ENCODE assay signal across 10 cellular contexts in genomic region chr7:112162161-112163020, GRCh38. TPM values are rescaled to one million over a fixed set of nuclear protein-coding genes. Genes with fewer than 3 reads are reported as not detected.
DNase-seq lines count a peak whose midpoint lies in the region; ATAC-seq, FAIRE-seq and TF ChIP-seq lines count a peak whose summit lies in the region.
"Had no signal": no experiment of that assay in that cellular context is flagged by ENCODE, and none has a peak within 500 bp of the region (broad histone marks: within the 10 kb centered on the region; RNA-seq: fewer than 3 reads in every experiment).

No MANE protein-coding gene starts in this region.

- H3K4me2 ChIP-seq in A549, result peak overlapping the region; percentile 86
- no peak overlapping the region for H3K4me2 ChIP-seq in GM12878 (ENCODE audit: control insufficient read depth, insufficient read depth)

- CTCF ChIA-PET in A549 (lab: Yijun Ruan, JAX), result interaction anchor here (0.9 to 1.1 kb wide), 2 partner anchors 10 to 16 kb away, joined by 3 read pairs; no protein-coding TSS in a partner anchor
- CTCF ChIA-PET in GM12878 (lab: Yijun Ruan, JAX), result no interaction called here

- in situ Hi-C loops in GM12878 (cut with MboI), result no loop called here

- H3K27me3 ChIP-seq in GM12878 (replicated peaks in 1 of 2; ENCODE audit: control insufficient read depth in 2 of 2, insufficient read depth in 2 of 2, low read length in 1 of 2), result no peaks in the 10 kb centered on the region
- H3K27me3 ChIP-seq: BLaER1 treated with 17β-estradiol and CSF1 and Interleukin-3, amounts not matched to agents 10 nM and 100 nM; SJSA1 had no signal

- TF ChIP-seq CTCF in A549 (IDR thresholded peaks at IDR 0.05) (no peak), GM12878 (IDR thresholded peaks at IDR 0.05 in 2 of 3, conservative IDR thresholded peaks at IDR 0.05 in 1 of 3; ENCODE audit: control insufficient read depth in 2 of 3, extremely low read depth in 1 of 3, insufficient read depth in 1 of 3, low read depth in 3 of 3, low read length in 3 of 3) (no peak)

- ATAC-seq in A549 (peak; percentile 81 to 82), GM12878 (no peak)

- peak; percentile 32 to 69 for DNase-seq in A549 (ENCODE audit: low read depth in 1 of 2, low spot score in 1 of 2)
- peak; percentile 65 for DNase-seq in NCI-H1105 treated with DMSO at 0.1 percent for 48 hours (lab: John Stamatoyannopoulos, UW)
- no peak for DNase-seq in GM12878 (ENCODE audit: low read depth, low spot score)
- peak; percentile 77 for DNase-seq in iPS-NIHi11 (ENCODE audit: low spot score)
- peak; percentile 84 for DNase-seq in superior temporal gyrus (ENCODE audit: extremely low spot score)
- DNase-seq in cerebellar nuclear complex (lab: John Stamatoyannopoulos, UW), result no peak
- no peak for DNase-seq in 8988T
- no peak for DNase-seq in activated gamma-delta T cell (lab: John Stamatoyannopoulos, UW)

- H2AFZ ChIP-seq in GM12878 (ENCODE audit: control insufficient read depth, low read depth, low read length), result no peak overlapping the region

- RAD21 ChIA-PET in GM12878 (lab: Charles Lee; ENCODE audit: unreplicated experiment), result interaction anchor here (0.5 kb wide), 1 partner anchor 399 kb away, joined by 3 read pairs; no protein-coding TSS in a partner anchor

- FAIRE-seq in A549 (lab: Jason Lieb, UNC), result peak; percentile 46
- FAIRE-seq in GM12878 (lab: Jason Lieb, UNC), result peak; percentile 18

- no peak; a peak in 1 of 5 replicates for TF ChIP-seq RAD21 in A549 (conservative IDR thresholded peaks at IDR 0.05 in 1 of 2, IDR thresholded peaks at IDR 0.05 in 1 of 2)
- TF ChIP-seq RAD21 in GM12878 (IDR thresholded peaks at IDR 0.05; ENCODE audit: insufficient read depth, low read depth, low read length), result no peak

- intact Hi-C loops in GM12878 (cut with micrococcal nuclease; ENCODE audit: unreplicated experiment), result no loop called here

- H3K79me2 ChIP-seq in GM12878 (ENCODE audit: control insufficient read depth, insufficient read depth, low read length), result no peaks in the 10 kb centered on the region

- 17% methylated on average over 4 of the region's 4 CpGs for WGBS in A549 (ENCODE audit: missing lambda C conversion rate)
- WGBS in GM12878 (ENCODE audit: insufficient coverage, insufficient replicate concordance, low lambda C conversion rate, missing lambda C conversion rate), result 70% methylated on average over 4 of the region's 4 CpGs

- no peak for TF ChIP-seq POLR2A in A549 (IDR thresholded peaks at IDR 0.05; ENCODE audit: low read length)
- no peak for TF ChIP-seq POLR2A in GM12878 (IDR thresholded peaks at IDR 0.05; ENCODE audit: low read depth, low read length)

- H3K27ac ChIP-seq in A549 (peak overlapping the region; percentile 86 to 87), GM12878 (ENCODE audit: control insufficient read depth, insufficient read depth) (no peak overlapping the region)
- H3K27ac ChIP-seq: BLaER1 treated with 17β-estradiol and CSF1 and Interleukin-3, amounts not matched to agents 10 nM and 100 nM; SJSA1 had no signal

- SMC1A ChIA-PET in GM12878 (lab: Charles Lee; ENCODE audit: uncharacterized antibody, unreplicated experiment), result interaction anchor here (0.6 kb wide), 1 partner anchor 423 kb away, joined by 3 read pairs; no protein-coding TSS in a partner anchor

- no peaks in the 10 kb centered on the region for H4K20me1 ChIP-seq in GM12878 (ENCODE audit: control insufficient read depth, insufficient read depth)

- H3K9ac ChIP-seq in GM12878 (ENCODE audit: control insufficient read depth, insufficient read depth, low read length), result no peak overlapping the region
- H3K9ac ChIP-seq: BLaER1 treated with 17β-estradiol and CSF1 and Interleukin-3, amounts not matched to agents 10 nM and 100 nM had no signal

- TF ChIP-seq EP300 in A549 (IDR thresholded peaks at IDR 0.05) (peak in 1 of 2 experiments; percentile 27; a peak in 1 of 5 replicates), GM12878 (IDR thresholded peaks at IDR 0.05; ENCODE audit: borderline replicate concordance in 1 of 2, control insufficient read depth in 1 of 2, low read depth in 2 of 2, low read length in 2 of 2) (no peak)

- POLR2A ChIA-PET in A549 (lab: Yijun Ruan, JAX), result no interaction called here
- POLR2A ChIA-PET in GM12878 (lab: Charles Lee), result no interaction called here

- BruUV-seq in GM12878 (replicated peaks; lab: Mats Ljungman, UMichigan), result no TSS peak

- H3K9me3 ChIP-seq in A549 (no peaks in the 10 kb centered on the region), GM12878 (replicated peaks; ENCODE audit: control insufficient read depth, insufficient read depth, low read length) (no peaks in the 10 kb centered on the region)
- H3K9me3 ChIP-seq: BLaER1 treated with 17β-estradiol and CSF1 and Interleukin-3, amounts not matched to agents 10 nM and 100 nM; SJSA1 had no signal

- H3K4me3 ChIP-seq in A549 (peak overlapping the region; percentile 3; the same call in 1 of the 3 replicates), GM12878 (no peak overlapping the region)
- H3K4me3 ChIP-seq: BLaER1 treated with 17β-estradiol and CSF1 and Interleukin-3, amounts not matched to agents 10 nM and 100 nM; SJSA1 had no signal

- H3K36me3 ChIP-seq in GM12878 (ENCODE audit: control insufficient read depth in 2 of 2, insufficient read depth in 2 of 2, low read length in 1 of 2), result no peaks in the 10 kb centered on the region
- H3K36me3 ChIP-seq: SJSA1 had no signal

- H3K4me1 ChIP-seq in A549, result peaks cover 60% of the 10 kb centered on the region
- H3K4me1 ChIP-seq in GM12878 (ENCODE audit: control insufficient read depth, insufficient read depth, low read length), result no peaks in the 10 kb centered on the region
- H3K4me1 ChIP-seq: SJSA1 had no signal

TF ChIP-seq in A549, 52 proteins besides CTCF, POLR2A, EP300 and RAD21 (continues in another document):
- TF ChIP-seq MAX (IDR thresholded peaks at IDR 0.05) (peak; percentile 54; the same call in 1 of the 2 replicates), RNF2 (IDR thresholded peaks at IDR 0.05; ENCODE audit: borderline replicate concordance, low read depth) (no peak), HDAC2 (IDR thresholded peaks at IDR 0.05) (no peak)

TF ChIP-seq in GM12878, 131 proteins besides CTCF, POLR2A, EP300 and RAD21:
- TF ChIP-seq IRF4 (IDR thresholded peaks at IDR 0.05; ENCODE audit: low read depth, low read length) (no peak), MTA3 (IDR thresholded peaks at IDR 0.05; ENCODE audit: borderline replicate concordance, low read length) (no peak)

RNA-seq across cellular contexts. Expression of gene DOCK4, which starts 43.8 kb away (rescaled TPM):
- polyA plus RNA-seq in A549 (2011; rRNA removed) (13.6 and 15.7 TPM in 2 replicates), A549 (2017; fragmentation: RNase III; extraction: RNeasy Plus Mini Kit Qiagen cat#74134 plus additional on column Dnase treatment) (12.4 to 15.9 TPM (median 13.7 TPM) in 3 replicates), GM12878 (2011; rRNA removed) (0.65 and 1.1 TPM in 2 replicates), GM12878 (2014; fragmentation: Illumina TruSeq; extraction: Trizol) (0.19 and 0.29 TPM in 2 replicates), GM12878 (2014; fragmentation: Nextera tagmentation; extraction: Ambion mirVana) (under 1 TPM; 0.03 to 0.05 TPM), GM12878 (2014; rRNA removed) (0.10 and 0.18 TPM in 2 replicates), GM12878 (2016; fragmentation: Nextera tagmentation; extraction: Ambion mirVana) (under 1 TPM; 0.08 to 0.59 TPM)
- polyA plus RNA-seq in A549 (2012; cell fraction: cytosol; rRNA removed), result 4.8 and 5.8 TPM in 2 replicates
- polyA plus RNA-seq in A549 (2012; cell fraction: nucleus; rRNA removed), result 11.1 and 13.1 TPM in 2 replicates
- polyA minus RNA-seq in A549 (2011; rRNA and poly(A)+ RNA removed), result 24.5 and 35.2 TPM in 2 replicates
- 11.2 and 14.8 TPM in 2 replicates for total RNA-seq in GM12878 (2013; cell fraction: nucleolus; rRNA removed)
- total RNA-seq in GM12878 (2014; rRNA removed) (0.71 and 0.73 TPM in 2 replicates), GM12878 (2014; rRNA removed; fragmentation: Illumina TruSeq; extraction: Trizol) (0.18 and 0.54 TPM in 2 replicates), GM12878 (2021) (0.46 and 0.48 TPM in 2 replicates)
- 0.35 TPM for polyA plus RNA-seq in GM12878 (2011; ENCODE audit: low read depth)
- 0.33 and 0.39 TPM in 2 replicates for polyA plus RNA-seq in GM12878 (2011; cell fraction: cytosol; rRNA removed)
- 0.97 and 2.4 TPM in 2 replicates for polyA plus RNA-seq in GM12878 (2011; cell fraction: nucleus; rRNA removed)
- polyA plus RNA-seq in GM12878 (2012), result 0.08 and 0.35 TPM in 2 replicates
- polyA minus RNA-seq in GM12878 (2011; rRNA and poly(A)+ RNA removed), result 1.2 and 5.5 TPM in 2 replicates
- 0.27 and 1.2 TPM in 2 replicates for polyA minus RNA-seq in GM12878 (2011; cell fraction: cytosol; rRNA and poly(A)+ RNA removed)
- polyA minus RNA-seq in GM12878 (2011; cell fraction: nucleus; rRNA and poly(A)+ RNA removed), result 3.0 and 4.1 TPM in 2 replicates

RNA-seq across cellular contexts. Expression of gene ZNF277, which starts 44.1 kb away (rescaled TPM):
- polyA plus RNA-seq in A549 (2011; rRNA removed) (25.8 and 31.9 TPM in 2 replicates), A549 (2017; fragmentation: RNase III; extraction: RNeasy Plus Mini Kit Qiagen cat#74134 plus additional on column Dnase treatment) (18.5 to 23.4 TPM (median 22.5 TPM) in 3 replicates), GM12878 (2011; rRNA removed) (28.7 and 44.7 TPM in 2 replicates), GM12878 (2014; fragmentation: Illumina TruSeq; extraction: Trizol) (27.5 and 34.3 TPM in 2 replicates), GM12878 (2014; fragmentation: Nextera tagmentation; extraction: Ambion mirVana) (10 to 100 TPM; 23.5 to 28.7 TPM), GM12878 (2014; rRNA removed) (14.9 and 18.8 TPM in 2 replicates), GM12878 (2016; fragmentation: Nextera tagmentation; extraction: Ambion mirVana) (10 to 100 TPM; 10.6 to 13.1 TPM)
- 5.0 and 5.7 TPM in 2 replicates for polyA plus RNA-seq in A549 (2012; cell fraction: cytosol; rRNA removed)
- polyA plus RNA-seq in A549 (2012; cell fraction: nucleus; rRNA removed), result 1.7 and 3.4 TPM in 2 replicates
- 12.8 and 21.0 TPM in 2 replicates for polyA minus RNA-seq in A549 (2011; rRNA and poly(A)+ RNA removed)
- 38.4 and 42.2 TPM in 2 replicates for total RNA-seq in GM12878 (2013; cell fraction: nucleolus; rRNA removed)
- total RNA-seq in GM12878 (2014; rRNA removed) (19.8 and 30.8 TPM in 2 replicates), GM12878 (2014; rRNA removed; fragmentation: Illumina TruSeq; extraction: Trizol) (33.9 and 37.7 TPM in 2 replicates), GM12878 (2021) (20.5 and 24.2 TPM in 2 replicates)
- polyA plus RNA-seq in GM12878 (2011; ENCODE audit: low read depth), result 18.6 TPM
- 9.6 and 10.4 TPM in 2 replicates for polyA plus RNA-seq in GM12878 (2011; cell fraction: cytosol; rRNA removed)
- polyA plus RNA-seq in GM12878 (2011; cell fraction: nucleus; rRNA removed), result 8.3 and 9.4 TPM in 2 replicates
- polyA plus RNA-seq in GM12878 (2012), result 25.2 and 38.2 TPM in 2 replicates
- 18.6 and 22.6 TPM in 2 replicates for polyA minus RNA-seq in GM12878 (2011; rRNA and poly(A)+ RNA removed)
- polyA minus RNA-seq in GM12878 (2011; cell fraction: cytosol; rRNA and poly(A)+ RNA removed), result 15.5 and 20.6 TPM in 2 replicates
- 14.1 and 20.5 TPM in 2 replicates for polyA minus RNA-seq in GM12878 (2011; cell fraction: nucleus; rRNA and poly(A)+ RNA removed)

Comparison
In these comparisons a context has a peak if more than half of its experiments do, and no peak if none do; other contexts are left out.
1. DNase-seq: peak in A549 (2 of 2), NCI-H1105 treated with DMSO at 0.1 percent for 48 hours (single experiment), iPS-NIHi11 (single experiment) and superior temporal gyrus (single experiment); none in GM12878 (single experiment), cerebellar nuclear complex (0 of 2), 8988T (single experiment) and activated gamma-delta T cell (single experiment).
2. Of the 24 proteins assayed by ChIP-seq in both GM12878 and A549: peak only in GM12878: none; only in A549: MAX; in both: none; in neither: 22; mixed calls (peak in some experiments, not most) for 1.